8 cellular contexts compared by ENCODE assay signal in the genomic region with DNA sequence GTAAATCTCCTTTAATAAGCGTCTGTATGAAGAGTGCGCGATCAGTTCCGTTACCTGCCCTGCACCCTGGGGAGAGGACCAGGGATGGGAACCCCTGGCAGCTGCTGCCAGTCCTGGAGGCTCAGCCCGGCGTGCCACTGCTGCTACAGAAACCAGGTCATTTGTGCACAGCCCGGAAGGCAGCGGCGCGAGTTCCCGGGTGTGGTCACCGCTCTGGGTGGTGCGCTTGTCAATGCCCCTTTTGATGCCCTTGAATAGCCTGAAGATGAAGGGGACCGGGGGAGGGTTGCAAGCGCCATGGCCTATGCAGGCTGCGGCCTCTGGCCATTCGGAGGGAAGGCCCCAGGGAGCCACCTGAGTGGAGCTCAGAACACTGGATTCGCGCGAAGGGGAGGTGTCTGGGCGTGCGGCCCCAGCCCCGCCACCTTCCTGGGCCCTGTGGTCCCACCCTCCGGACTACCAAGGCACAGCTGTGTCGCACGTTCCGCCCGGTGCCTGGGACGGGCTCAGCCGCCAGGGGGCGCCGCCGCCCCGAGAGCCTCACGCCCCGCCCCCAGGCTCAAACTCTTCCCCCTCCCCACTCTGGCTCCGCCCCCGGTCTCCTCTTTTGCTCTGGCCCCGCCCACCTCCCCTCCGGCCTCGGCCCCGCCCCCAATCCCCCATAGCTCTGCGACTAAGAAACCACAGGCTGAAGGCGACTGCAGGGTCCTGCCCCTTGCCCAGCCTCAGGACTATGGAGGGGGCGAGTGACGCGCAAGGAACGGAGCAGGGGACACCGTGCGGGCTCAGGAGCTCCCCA. TPM values are rescaled to one million over a fixed set of nuclear protein-coding genes. Genes with fewer than 3 reads are reported as not detected.
DNase-seq lines count a peak whose midpoint lies in the region; ATAC-seq and TF ChIP-seq lines count a peak whose summit lies in the region.

No MANE protein-coding gene starts in this region.

- H3K4me3 ChIP-seq in upper lobe of left lung = peak overlapping the region in 3 of 4 donors; percentile 44 to 49 (median 48)

- H3K4me3 Mint-ChIP-seq in activated naive CD8-positive, alpha-beta T cell treated with anti-CD3 and anti-CD28 coated beads for 36 hours = peak overlapping the region; percentile 7
- H3K4me3 Mint-ChIP-seq in progenitor cell of endocrine pancreas (ENCODE audit: low read depth) = no peak overlapping the region

- ATAC-seq in GM18505 (IDR thresholded peaks at IDR 0.05; ENCODE audit: unreplicated experiment) (peak; percentile 41), left cardiac atrium (peak; percentile 69 to 81), upper lobe of left lung (ENCODE audit: low FRiP score in 2 of 2) (peak; percentile 69 to 87), GM19463 (IDR thresholded peaks at IDR 0.05; ENCODE audit: unreplicated experiment) (no peak)

- H3K4me1 Mint-ChIP-seq in activated naive CD8-positive, alpha-beta T cell treated with anti-CD3 and anti-CD28 coated beads for 36 hours = peaks cover 14% of the 10 kb centered on the region
- H3K4me1 Mint-ChIP-seq in progenitor cell of endocrine pancreas (ENCODE audit: low read depth) = no peaks in the 10 kb centered on the region

- no peaks in the 10 kb centered on the region for H3K9me3 Mint-ChIP-seq in activated naive CD8-positive, alpha-beta T cell treated with anti-CD3 and anti-CD28 coated beads for 36 hours
- H3K9me3 Mint-ChIP-seq in progenitor cell of endocrine pancreas (ENCODE audit: low read depth) = no peaks in the 10 kb centered on the region

- peak; percentile 24 for DNase-seq in SKM-1 (lab: John Stamatoyannopoulos, UW; ENCODE audit: unreplicated experiment)
- peak; percentile 82 for DNase-seq in activated naive CD8-positive, alpha-beta T cell treated with anti-CD3 and anti-CD28 coated beads for 36 hours
- DNase-seq in left cardiac atrium = peak; percentile 72
- DNase-seq in progenitor cell of endocrine pancreas (ENCODE audit: low spot score, unreplicated experiment) = peak; percentile 43
- peak; percentile 77 to 94 for DNase-seq in upper lobe of left lung
- no peak for DNase-seq in NCI-H526 treated with DMSO at 0.1 percent for 48 hours (lab: John Stamatoyannopoulos, UW)

- peaks cover 12 to 70% (median 51%) of the 10 kb centered on the region in 4 donors for H3K36me3 ChIP-seq in upper lobe of left lung

- no peak overlapping the region for H3K27ac Mint-ChIP-seq in activated naive CD8-positive, alpha-beta T cell treated with anti-CD3 and anti-CD28 coated beads for 36 hours
- no peak overlapping the region for H3K27ac Mint-ChIP-seq in progenitor cell of endocrine pancreas

- TF ChIP-seq POLR2A in GM18505 (IDR thresholded peaks at IDR 0.05; ENCODE audit: borderline replicate concordance, extremely low read depth, insufficient read depth, insufficient read length) (no peak), upper lobe of left lung (IDR thresholded peaks at IDR 0.05) (no peak)

- peaks cover 0 to 19% (median 10%) of the 10 kb centered on the region in 4 donors for H3K4me1 ChIP-seq in upper lobe of left lung

- intact Hi-C loops in left cardiac atrium (cut with DNase I) = loop anchor here in 1 of 2 donors (10.0 kb wide), 1 partner anchor 93 kb away; the partner anchor contains the start of gene RADIL

- H3K9me3 ChIP-seq in upper lobe of left lung = no peaks in the 10 kb centered on the region

- TF ChIP-seq CTCF in progenitor cell of endocrine pancreas (IDR thresholded peaks at IDR 0.05; ENCODE audit: unreplicated experiment) (peak; percentile 61), upper lobe of left lung (IDR thresholded peaks at IDR 0.05) (peak; percentile 50 to 85 (median 67))

- WGBS in upper lobe of left lung, 2 donors = 58 to 81% methylated on average over 20 to 50 of the region's 50 CpGs

- H3K27ac ChIP-seq in upper lobe of left lung = peak overlapping the region in 2 of 4 donors; percentile 19 to 73

- H3K27me3 Mint-ChIP-seq in activated naive CD8-positive, alpha-beta T cell treated with anti-CD3 and anti-CD28 coated beads for 36 hours = peaks cover 5% of the 10 kb centered on the region
- no peaks in the 10 kb centered on the region for H3K27me3 Mint-ChIP-seq in progenitor cell of endocrine pancreas

- TF ChIP-seq EP300 in upper lobe of left lung (IDR thresholded peaks at IDR 0.05) = no peak

- no peaks in the 10 kb centered on the region for H3K27me3 ChIP-seq in upper lobe of left lung

- peaks cover 21% of the 10 kb centered on the region for H3K36me3 Mint-ChIP-seq in activated naive CD8-positive, alpha-beta T cell treated with anti-CD3 and anti-CD28 coated beads for 36 hours
- H3K36me3 Mint-ChIP-seq in progenitor cell of endocrine pancreas (ENCODE audit: insufficient read depth) = peaks cover 13% of the 10 kb centered on the region

RNA-seq across cellular contexts. Expression of gene AP5Z1, which starts 16.5 kb away (rescaled TPM):
- total RNA-seq in activated naive CD8-positive, alpha-beta T cell treated with anti-CD3 and anti-CD28 coated beads for 36 hours = 10 to 100 TPM; 43.1 to 47.1 TPM
- total RNA-seq in left cardiac atrium (10 to 100 TPM; 14.0 to 18.8 TPM), progenitor cell of endocrine pancreas (41.0 and 42.8 TPM in 2 replicates), upper lobe of left lung (100 to 1,000 TPM in 1 of 6 donors, 10 to 100 TPM in 5; 23.4 to 152 (median 52.1) TPM)
